In genomic region chr12:2382391-2383155, GRCh38 we compare ENCODE assay signal across 1 cellular context.
A peak's percentile ranks its signal among the peaks of the same experiment; 100 is the strongest.
TF ChIP-seq lines count a peak whose summit lies in the region.

No MANE protein-coding gene starts in this region.

TF ChIP-seq in GM12878, 131 proteins besides CTCF, POLR2A, EP300 and RAD21 (continued from another document):
- TF ChIP-seq ZNF687 (IDR thresholded peaks at IDR 0.05) (no peak), WRNIP1 (IDR thresholded peaks at IDR 0.05; ENCODE audit: borderline replicate concordance, low read depth, low read length) (no peak), SMC3 (IDR thresholded peaks at IDR 0.05; ENCODE audit: borderline replicate concordance, low read length) (peak; percentile 25; the same call in 1 of the 2 replicates)
